ENCODE assay signal across 1 cellular context in the genomic region with DNA sequence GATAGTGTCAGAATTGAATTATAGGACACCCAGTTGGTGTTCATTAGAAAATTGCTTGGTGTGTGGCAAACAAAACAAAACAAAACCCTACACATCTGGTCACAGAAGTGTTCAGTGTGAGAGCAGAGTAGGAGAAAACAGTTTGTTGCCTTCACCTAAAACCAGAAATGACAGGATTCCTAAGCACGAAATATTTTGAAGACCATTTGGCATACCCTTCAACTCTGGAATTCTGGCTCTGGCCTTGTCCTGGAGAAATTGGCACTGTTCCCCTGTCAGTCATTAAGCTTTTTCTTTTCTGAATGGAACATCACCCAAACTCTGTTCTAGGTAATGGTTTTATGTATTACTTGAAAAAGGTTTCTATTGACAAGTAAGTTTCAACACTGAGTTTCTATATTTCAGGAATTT.
TF ChIP-seq lines count a peak whose summit lies in the region.

No MANE protein-coding gene starts in this region.

TF ChIP-seq in SK-N-SH, 30 proteins besides CTCF, POLR2A, EP300 and RAD21 (continued from another document):
- TF ChIP-seq, protein P1, sequence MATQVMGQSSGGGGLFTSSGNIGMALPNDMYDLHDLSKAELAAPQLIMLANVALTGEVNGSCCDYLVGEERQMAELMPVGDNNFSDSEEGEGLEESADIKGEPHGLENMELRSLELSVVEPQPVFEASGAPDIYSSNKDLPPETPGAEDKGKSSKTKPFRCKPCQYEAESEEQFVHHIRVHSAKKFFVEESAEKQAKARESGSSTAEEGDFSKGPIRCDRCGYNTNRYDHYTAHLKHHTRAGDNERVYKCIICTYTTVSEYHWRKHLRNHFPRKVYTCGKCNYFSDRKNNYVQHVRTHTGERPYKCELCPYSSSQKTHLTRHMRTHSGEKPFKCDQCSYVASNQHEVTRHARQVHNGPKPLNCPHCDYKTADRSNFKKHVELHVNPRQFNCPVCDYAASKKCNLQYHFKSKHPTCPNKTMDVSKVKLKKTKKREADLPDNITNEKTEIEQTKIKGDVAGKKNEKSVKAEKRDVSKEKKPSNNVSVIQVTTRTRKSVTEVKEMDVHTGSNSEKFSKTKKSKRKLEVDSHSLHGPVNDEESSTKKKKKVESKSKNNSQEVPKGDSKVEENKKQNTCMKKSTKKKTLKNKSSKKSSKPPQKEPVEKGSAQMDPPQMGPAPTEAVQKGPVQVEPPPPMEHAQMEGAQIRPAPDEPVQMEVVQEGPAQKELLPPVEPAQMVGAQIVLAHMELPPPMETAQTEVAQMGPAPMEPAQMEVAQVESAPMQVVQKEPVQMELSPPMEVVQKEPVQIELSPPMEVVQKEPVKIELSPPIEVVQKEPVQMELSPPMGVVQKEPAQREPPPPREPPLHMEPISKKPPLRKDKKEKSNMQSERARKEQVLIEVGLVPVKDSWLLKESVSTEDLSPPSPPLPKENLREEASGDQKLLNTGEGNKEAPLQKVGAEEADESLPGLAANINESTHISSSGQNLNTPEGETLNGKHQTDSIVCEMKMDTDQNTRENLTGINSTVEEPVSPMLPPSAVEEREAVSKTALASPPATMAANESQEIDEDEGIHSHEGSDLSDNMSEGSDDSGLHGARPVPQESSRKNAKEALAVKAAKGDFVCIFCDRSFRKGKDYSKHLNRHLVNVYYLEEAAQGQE (IDR thresholded peaks at IDR 0.05; ENCODE audit: low read depth, low read length): no peak
- TF ChIP-seq RFX5 (IDR thresholded peaks at IDR 0.05; ENCODE audit: low read length) (no peak), TAF1 (IDR thresholded peaks at IDR 0.05; ENCODE audit: borderline replicate concordance, low read depth, low read length) (no peak), FOXM1 (IDR thresholded peaks at IDR 0.05; ENCODE audit: low read depth) (no peak), JUND (IDR thresholded peaks at IDR 0.05) (no peak; the same call in 1 of the 2 replicates)
